In the genomic region with DNA sequence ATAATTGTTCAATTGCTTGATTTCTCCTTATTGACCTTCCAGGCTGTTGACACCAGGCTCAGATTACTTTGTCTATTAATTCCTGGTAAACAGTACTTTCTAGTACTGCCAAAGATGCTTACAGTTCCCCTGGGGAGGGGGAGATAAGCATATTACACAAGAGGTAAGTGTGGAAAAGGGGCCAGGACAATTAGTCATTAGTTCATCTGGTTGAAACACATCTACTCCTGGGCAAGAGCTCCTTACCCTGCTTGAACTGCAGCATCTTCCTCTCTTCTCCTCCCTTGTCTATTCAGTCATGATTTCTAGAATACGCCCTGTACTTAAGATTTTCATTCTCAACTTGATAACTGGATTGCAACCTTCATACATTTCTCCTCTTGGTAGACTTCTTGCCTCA, we compare ENCODE assay signal across 29 cellular contexts.
"Had no signal": no experiment of that assay in that cellular context is flagged by ENCODE, and none has a peak within 500 bp of the region (broad histone marks: within the 10 kb centered on the region; RNA-seq: fewer than 3 reads in every experiment).

No MANE protein-coding gene starts in this region.

- DNase-seq: activated CD4-positive, alpha-beta T cell treated with anti-CD3 and anti-CD28 coated beads, Interleukin-2, amount 10 ng/mL, durations not matched to agents 24 days and 14 days; activated CD4-positive, alpha-beta T cell treated with anti-CD3 and anti-CD28 coated beads, Interleukin-2, amount 50 U/mL, for 4 hours; activated CD8-positive, alpha-beta T cell treated with anti-CD3 and anti-CD28 coated beads for 36 hours; activated effector memory CD4-positive, alpha-beta T cell treated with anti-CD3 and anti-CD28 coated beads, Interleukin-2, amount 50 U/mL, for 16 hours; activated naive CD4-positive, alpha-beta T cell; activated naive CD4-positive, alpha-beta T cell treated with anti-CD3 and anti-CD28 coated beads, Interleukin-2, amount 50 U/mL, for 16 hours; activated naive CD8-positive, alpha-beta T cell treated with anti-CD3 and anti-CD28 coated beads for 36 hours; activated T-cell treated with anti-CD3 and anti-CD28 coated beads, Interleukin-2, amount 50 U/mL, for 1 hour; activated T-cell treated with anti-CD3 and anti-CD28 coated beads, Interleukin-2, amount 50 U/mL, for 72 hours; amygdala; Karpas-422; KBM-7; NCI-H1105; NCI-H1417 treated with DMSO at 0.1 percent for 48 hours; NCI-H1694 treated with DMSO at 0.1 percent for 48 hours; NCI-H2029 treated with DMSO at 0.1 percent for 48 hours; NCI-H2107; NCI-H226; NCI-H524 treated with DMSO at 0.1 percent for 48 hours; NCI-H774; OCI-M1; Right ventricle myocardium superior; SW 1271; T-helper 1 cell; T-helper 2 cell; T-helper 9 cell had no signal

- H3K27ac ChIP-seq: ascending aorta, cardiac muscle cell had no signal

- H3K27me3 ChIP-seq: ascending aorta, cardiac muscle cell had no signal

- ATAC-seq: activated CD8-positive, alpha-beta T cell treated with anti-CD3 and anti-CD28 coated beads for 36 hours; activated T-cell treated with anti-CD3 and anti-CD28 coated beads, Interleukin-2, amount 50 U/mL, for 72 hours; activated T-helper 17 cell treated with anti-CD3 and anti-CD28 coated beads, Interleukin-2, amount 50 U/mL, for 72 hours had no signal

- H3K36me3 ChIP-seq: ascending aorta, cardiac muscle cell had no signal

- H3K4me1 ChIP-seq: ascending aorta had no signal

- H3K9me3 ChIP-seq: ascending aorta had no signal

- H3K4me3 ChIP-seq: ascending aorta, cardiac muscle cell had no signal
